14 cellular contexts compared by ENCODE assay signal in the genomic region with DNA sequence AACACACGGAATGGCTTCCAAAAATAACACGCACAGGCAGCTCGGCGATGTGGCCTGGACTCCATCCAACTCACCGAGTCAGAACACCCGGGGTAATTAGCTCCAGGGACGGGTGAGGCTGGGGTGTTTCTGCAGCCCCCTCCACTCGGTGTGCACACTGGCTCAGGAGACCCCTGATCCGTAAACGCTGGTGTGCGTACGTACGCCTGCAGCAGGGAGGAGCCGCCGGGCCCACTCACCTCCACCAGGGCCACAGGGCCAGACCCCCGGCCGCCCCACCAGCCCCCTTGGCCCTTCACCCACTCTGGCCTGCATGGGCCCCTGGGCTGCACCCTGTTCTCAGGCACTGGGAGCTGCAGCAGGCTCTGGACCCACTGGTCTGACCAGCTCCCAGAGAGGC. TPM values are rescaled to one million over a fixed set of nuclear protein-coding genes. Genes with fewer than 3 reads are reported as not detected.
A peak's percentile ranks its signal among the peaks of the same experiment; 100 is the strongest.
DNase-seq lines count a peak whose midpoint lies in the region.
"Had no signal": no experiment of that assay in that cellular context is flagged by ENCODE, and none has a peak within 500 bp of the region (broad histone marks: within the 10 kb centered on the region; RNA-seq: fewer than 3 reads in every experiment).

No MANE protein-coding gene starts in this region.

- H3K4me2 ChIP-seq in BLaER1 (peak overlapping the region; percentile 73), neuronal stem cell (ENCODE audit: insufficient read depth, low read length, poor library complexity, severe bottlenecking) (no peak overlapping the region)
- H3K4me2 ChIP-seq in BLaER1 treated with 17β-estradiol and CSF1 and Interleukin-3, amounts not matched to agents 10 nM and 100 nM, result peak overlapping the region in 9 of 11 experiments; percentile 18 to 81 (median 71); a peak in 16 of 22 replicates

- H3K9me3 ChIP-seq in BLaER1 (no peaks in the 10 kb centered on the region), neuronal stem cell (replicated peaks in 1 of 2; ENCODE audit: control insufficient read depth in 2 of 2, insufficient read depth in 1 of 2, low read depth in 1 of 2, low read length in 2 of 2) (peaks cover 0 to 5% of the 10 kb centered on the region in 2 donors)
- no peaks in the 10 kb centered on the region for H3K9me3 ChIP-seq in BLaER1 treated with 17β-estradiol and CSF1 and Interleukin-3, amounts not matched to agents 10 nM and 100 nM (replicated peaks in 1 of 11)
- H3K9me3 ChIP-seq: HAP-1 had no signal

- peak overlapping the region; percentile 55 for H3K23ac ChIP-seq in neuronal stem cell (ENCODE audit: low read depth, low read length, poor library complexity)

- H3K14ac ChIP-seq in neuronal stem cell (ENCODE audit: low read length), result no peak overlapping the region

- no peak overlapping the region for H4K8ac ChIP-seq in neuronal stem cell (ENCODE audit: low read depth, low read length)

- H2BK15ac ChIP-seq in neuronal stem cell (ENCODE audit: low read length), result no peak overlapping the region

- peaks cover 1% of the 10 kb centered on the region for H3K79me1 ChIP-seq in neuronal stem cell (ENCODE audit: low read depth, low read length)

- WGBS in neuronal stem cell (ENCODE audit: extremely low coverage in 2 of 2, insufficient read length in 2 of 2, insufficient replicate concordance in 1 of 2), 2 donors, result no CpG with 5 or more reads among the region's 17 CpGs

- no peak overlapping the region for H2BK120ac ChIP-seq in neuronal stem cell (ENCODE audit: low read depth, low read length)

- DNase-seq in astrocyte of the hippocampus (ENCODE audit: low read depth, low spot score) (peak; percentile 30), neuronal stem cell (ENCODE audit: low spot score) (no peak), T1000 (lab: John Stamatoyannopoulos, UW) (no peak), medulla oblongata (ENCODE audit: extremely low spot score) (no peak)
- DNase-seq: CD8-positive, alpha-beta memory T cell; DMS 273 treated with DMSO at 0.1 percent for 48 hours; DMS79; EL; GDM1; GOT3 had no signal

- no peak overlapping the region for H2AFZ ChIP-seq in neuronal stem cell (ENCODE audit: low read length)

- H4K91ac ChIP-seq in neuronal stem cell (ENCODE audit: low read depth, low read length, poor library complexity), result no peak overlapping the region

- H3K4me1 ChIP-seq in BLaER1 (peaks cover 36% of the 10 kb centered on the region), neuronal stem cell (ENCODE audit: control insufficient read depth in 2 of 2, insufficient read depth in 1 of 2, low read depth in 1 of 2, low read length in 2 of 2) (no peaks in the 10 kb centered on the region)
- H3K4me1 ChIP-seq in BLaER1 treated with 17β-estradiol and CSF1 and Interleukin-3, amounts not matched to agents 10 nM and 100 nM, result peaks cover 0 to 41% (median 20%) of the 10 kb centered on the region in 10 experiments; a peak in 16 of 20 replicates
- H3K4me1 ChIP-seq: HAP-1 had no signal

- no peak overlapping the region for H2BK5ac ChIP-seq in neuronal stem cell (ENCODE audit: low read length)

- H2BK12ac ChIP-seq in neuronal stem cell (ENCODE audit: low read length), result no peak overlapping the region

- no peaks in the 10 kb centered on the region for H3K36me3 ChIP-seq in BLaER1
- no peaks in the 10 kb centered on the region for H3K36me3 ChIP-seq in BLaER1 treated with 17β-estradiol and CSF1 and Interleukin-3, amounts not matched to agents 10 nM and 100 nM
- peaks cover 0 to 7% of the 10 kb centered on the region in 2 donors for H3K36me3 ChIP-seq in neuronal stem cell (replicated peaks in 1 of 2; ENCODE audit: control insufficient read depth in 2 of 2, insufficient read depth in 2 of 2, low read length in 2 of 2)
- H3K36me3 ChIP-seq: HAP-1 had no signal

- H4K20me1 ChIP-seq in BLaER1, result peaks cover 5% of the 10 kb centered on the region; the same call in 1 of the 2 replicates
- peaks cover 0 to 32% (median 0%) of the 10 kb centered on the region in 11 experiments; a peak in 6 of 22 replicates for H4K20me1 ChIP-seq in BLaER1 treated with 17β-estradiol and CSF1 and Interleukin-3, amounts not matched to agents 10 nM and 100 nM

- no peak overlapping the region for H3K27ac ChIP-seq in BLaER1
- no peak overlapping the region for H3K27ac ChIP-seq in BLaER1 treated with 17β-estradiol and CSF1 and Interleukin-3, amounts not matched to agents 10 nM and 100 nM
- H3K27ac ChIP-seq in neuronal stem cell (replicated peaks; ENCODE audit: low read length), result no peak overlapping the region

- no peak overlapping the region for H3K4ac ChIP-seq in neuronal stem cell (ENCODE audit: low read length)

- H3K9ac ChIP-seq in BLaER1 (no peak overlapping the region), neuronal stem cell (ENCODE audit: low read depth, low read length, poor library complexity) (no peak overlapping the region)
- H3K9ac ChIP-seq in BLaER1 treated with 17β-estradiol and CSF1 and Interleukin-3, amounts not matched to agents 10 nM and 100 nM, result no peak overlapping the region

- H3K4me3 ChIP-seq in BLaER1, result no peak overlapping the region
- no peak overlapping the region for H3K4me3 ChIP-seq in BLaER1 treated with 17β-estradiol and CSF1 and Interleukin-3, amounts not matched to agents 10 nM and 100 nM
- no peak overlapping the region for H3K4me3 ChIP-seq in neuronal stem cell (ENCODE audit: low read length in 2 of 2)
- H3K4me3 ChIP-seq: HAP-1 had no signal

- peak overlapping the region; percentile 57 for H3K18ac ChIP-seq in neuronal stem cell (ENCODE audit: low read length)

- peak overlapping the region; percentile 56 for H2AK5ac ChIP-seq in neuronal stem cell (ENCODE audit: low read depth, low read length)

- 0 out of 2 replicates have a peak, but pooled peaks cover 5% of the 10 kb centered on the region for H3K27me3 ChIP-seq in BLaER1
- peaks cover 0 to 7% (median 0%) of the 10 kb centered on the region in 11 experiments; a peak in 1 of 22 replicates for H3K27me3 ChIP-seq in BLaER1 treated with 17β-estradiol and CSF1 and Interleukin-3, amounts not matched to agents 10 nM and 100 nM
- no peaks in the 10 kb centered on the region for H3K27me3 ChIP-seq in neuronal stem cell (ENCODE audit: control insufficient read depth in 3 of 3, insufficient read depth in 3 of 3, low read depth in 1 of 3, low read length in 3 of 3)

RNA-seq across cellular contexts. Expression of a gene that starts 22.4 kb away (rescaled TPM):
- polyA plus RNA-seq in neuronal stem cell (2013, experiment 1 of 2), result 0.35 TPM
- polyA plus RNA-seq in neuronal stem cell (2013, experiment 2 of 2), result 0.33 TPM
- polyA plus RNA-seq: BJ; CD8-positive, alpha-beta memory T cell had no signal

RNA-seq across cellular contexts. Expression of a gene that starts 30.0 kb away (rescaled TPM):
- polyA plus RNA-seq in neuronal stem cell (2013, experiment 1 of 2), result 0.42 TPM
- 0.35 TPM for polyA plus RNA-seq in neuronal stem cell (2013, experiment 2 of 2)
- polyA plus RNA-seq: BJ; CD8-positive, alpha-beta memory T cell had no signal

RNA-seq across cellular contexts. Expression of a gene that starts 47.6 kb away (rescaled TPM):
- polyA plus RNA-seq in neuronal stem cell (2013, experiment 1 of 2), result 6.4 TPM
- polyA plus RNA-seq in neuronal stem cell (2013, experiment 2 of 2), result 6.1 TPM
